9 cellular contexts compared by ENCODE assay signal in genomic region chr16:56990407-56991286, GRCh38. TPM values are rescaled to one million over a fixed set of nuclear protein-coding genes. Genes with fewer than 3 reads are reported as not detected.
DNase-seq lines count a peak whose midpoint lies in the region; TF ChIP-seq lines count a peak whose summit lies in the region.
"Had no signal": no experiment of that assay in that cellular context is flagged by ENCODE, and none has a peak within 500 bp of the region (broad histone marks: within the 10 kb centered on the region; RNA-seq: fewer than 3 reads in every experiment).

No MANE protein-coding gene starts in this region.

- peaks cover 5% of the 10 kb centered on the region; the same call in 1 of the 2 replicates for H3K27me3 Mint-ChIP-seq in HFFc6 (ENCODE audit: insufficient read depth)

- H3K36me3 Mint-ChIP-seq in HFFc6 (ENCODE audit: low read depth) = peaks cover 22% of the 10 kb centered on the region

- peak overlapping the region; percentile 98 for H3K4me3 Mint-ChIP-seq in HFFc6

- no peaks in the 10 kb centered on the region for H3K9me3 Mint-ChIP-seq in HFFc6

- H3K36me3 ChIP-seq in muscle layer of duodenum (ENCODE audit: control insufficient read depth in 1 of 2, insufficient read depth in 2 of 2, low read length in 2 of 2) = peaks cover 0 to 2% of the 10 kb centered on the region in 2 donors

- in situ Hi-C loops in astrocyte of the spinal cord (cut with HindIII; ENCODE audit: low sequenced_read_pairs) = no loop called here

- no peak for DNase-seq in AG04449 (ENCODE audit: low read depth, low spot score)
- no peak for DNase-seq in HFFc6
- no peak for DNase-seq in astrocyte of the spinal cord (ENCODE audit: low read depth, low spot score)
- no peak for DNase-seq in NCI-H345 (lab: John Stamatoyannopoulos, UW)
- DNase-seq in iPS-NIHi11 (ENCODE audit: low spot score) = no peak
- no peak for DNase-seq in C1 segment of cervical spinal cord (lab: John Stamatoyannopoulos, UW)
- no peak for DNase-seq in NCI-H345 treated with DMSO at 0.1 percent for 48 hours (lab: John Stamatoyannopoulos, UW; ENCODE audit: unreplicated experiment)
- DNase-seq: GDM1 had no signal

- H3K4me1 Mint-ChIP-seq in HFFc6 (ENCODE audit: low read depth) = peaks cover 73% of the 10 kb centered on the region

- H3K27ac ChIP-seq in muscle layer of duodenum (ENCODE audit: low read length) = peak overlapping the region; percentile 82

- no peaks in the 10 kb centered on the region for H3K9me3 ChIP-seq in muscle layer of duodenum (ENCODE audit: control insufficient read depth in 1 of 2, low read length in 2 of 2)

- peak overlapping the region; percentile 96 for H3K27ac Mint-ChIP-seq in HFFc6

- peak overlapping the region; percentile 78 for H3K4me3 ChIP-seq in AG04449 (ENCODE audit: low read depth, low read length)
- peak overlapping the region; percentile 81 for H3K4me3 ChIP-seq in astrocyte of the spinal cord (ENCODE audit: low read depth, low read length)
- H3K4me3 ChIP-seq in muscle layer of duodenum (ENCODE audit: low read depth in 1 of 2, low read length in 2 of 2) = peak overlapping the region; percentile 72 to 82

- TF ChIP-seq CTCF in AG04449 (IDR thresholded peaks at IDR 0.05; ENCODE audit: insufficient read depth, low read length, missing control alignments) = no peak
- no peak for TF ChIP-seq CTCF in HFFc6 (IDR thresholded peaks at IDR 0.05)
- no peak for TF ChIP-seq CTCF in astrocyte of the spinal cord (IDR thresholded peaks at IDR 0.05; ENCODE audit: low read depth, low read length)

- CTCF ChIA-PET in AG04449 (lab: Yijun Ruan, JAX) = no interaction called here

- POLR2A ChIA-PET in AG04449 (lab: Yijun Ruan, JAX) = interaction anchor here (1.0 kb wide), 1 partner anchor 30 kb away, joined by 6 read pairs; no protein-coding TSS in a partner anchor

- H3K4me1 ChIP-seq in muscle layer of duodenum (ENCODE audit: control insufficient read depth in 1 of 2, insufficient read depth in 2 of 2, low read length in 2 of 2) = peaks cover 20% of the 10 kb centered on the region in 2 donors

- H3K27me3 ChIP-seq in muscle layer of duodenum (ENCODE audit: low read depth, low read length) = no peaks in the 10 kb centered on the region

RNA-seq across cellular contexts. Expression of gene NLRC5, which starts 1.3 kb away (rescaled TPM):
- total RNA-seq in HFFc6 (2021; fragmentation: NEBNext Ultra II Directional; extraction: Animal tissue kit (Norgen Biotek cat#: 25700)) = 10 to 100 TPM; 18.2 to 26.2 (median 21.7) TPM

RNA-seq across cellular contexts. Expression of gene CETP, which starts 28.9 kb away (rescaled TPM):
- not detected for total RNA-seq in HFFc6 (2021; fragmentation: NEBNext Ultra II Directional; extraction: Animal tissue kit (Norgen Biotek cat#: 25700))

RNA-seq across cellular contexts. Expression of gene HERPUD1, which starts 58.7 kb away (rescaled TPM):
- 100 to 1,000 TPM in 3 of 6 experiments, 10 to 100 TPM in 3; 87.9 to 109 (median 96.9) TPM for total RNA-seq in HFFc6 (2021; fragmentation: NEBNext Ultra II Directional; extraction: Animal tissue kit (Norgen Biotek cat#: 25700))
